ENCODE assay signal across 1 cellular context in genomic region chr10:59322131-59322530, GRCh38.
TF ChIP-seq lines count a peak whose summit lies in the region.

No MANE protein-coding gene starts in this region.

TF ChIP-seq in IMR-90, 13 proteins besides CTCF, POLR2A, EP300 and RAD21:
- TF ChIP-seq, protein P1, sequence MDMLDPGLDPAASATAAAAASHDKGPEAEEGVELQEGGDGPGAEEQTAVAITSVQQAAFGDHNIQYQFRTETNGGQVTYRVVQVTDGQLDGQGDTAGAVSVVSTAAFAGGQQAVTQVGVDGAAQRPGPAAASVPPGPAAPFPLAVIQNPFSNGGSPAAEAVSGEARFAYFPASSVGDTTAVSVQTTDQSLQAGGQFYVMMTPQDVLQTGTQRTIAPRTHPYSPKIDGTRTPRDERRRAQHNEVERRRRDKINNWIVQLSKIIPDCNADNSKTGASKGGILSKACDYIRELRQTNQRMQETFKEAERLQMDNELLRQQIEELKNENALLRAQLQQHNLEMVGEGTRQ (IDR thresholded peaks at IDR 0.05; ENCODE audit: low read depth, low read length), result no peak
- no peak for TF ChIP-seq FOS (IDR thresholded peaks at IDR 0.05; ENCODE audit: low read depth, low read length)
- no peak for TF ChIP-seq BHLHE40 (IDR thresholded peaks at IDR 0.05; ENCODE audit: low read depth, low read length)
- TF ChIP-seq CEBPB (IDR thresholded peaks at IDR 0.05; ENCODE audit: low read depth, low read length), result no peak
- TF ChIP-seq, protein P2, sequence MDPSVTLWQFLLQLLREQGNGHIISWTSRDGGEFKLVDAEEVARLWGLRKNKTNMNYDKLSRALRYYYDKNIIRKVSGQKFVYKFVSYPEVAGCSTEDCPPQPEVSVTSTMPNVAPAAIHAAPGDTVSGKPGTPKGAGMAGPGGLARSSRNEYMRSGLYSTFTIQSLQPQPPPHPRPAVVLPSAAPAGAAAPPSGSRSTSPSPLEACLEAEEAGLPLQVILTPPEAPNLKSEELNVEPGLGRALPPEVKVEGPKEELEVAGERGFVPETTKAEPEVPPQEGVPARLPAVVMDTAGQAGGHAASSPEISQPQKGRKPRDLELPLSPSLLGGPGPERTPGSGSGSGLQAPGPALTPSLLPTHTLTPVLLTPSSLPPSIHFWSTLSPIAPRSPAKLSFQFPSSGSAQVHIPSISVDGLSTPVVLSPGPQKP (IDR thresholded peaks at IDR 0.05; ENCODE audit: borderline replicate concordance, low read depth, low read length), result no peak
- no peak for TF ChIP-seq RCOR1 (IDR thresholded peaks at IDR 0.05; ENCODE audit: insufficient replicate concordance, low read length)
- no peak for TF ChIP-seq MAFK (IDR thresholded peaks at IDR 0.05; ENCODE audit: low read depth, low read length)
- no peak for TF ChIP-seq RFX5 (IDR thresholded peaks at IDR 0.05; ENCODE audit: low read depth, low read length)
- no peak for TF ChIP-seq CHD1 (IDR thresholded peaks at IDR 0.05; ENCODE audit: low read depth, low read length)
- TF ChIP-seq MAZ (IDR thresholded peaks at IDR 0.05; ENCODE audit: borderline replicate concordance, low read depth, low read length), result no peak
